In the genomic region with DNA sequence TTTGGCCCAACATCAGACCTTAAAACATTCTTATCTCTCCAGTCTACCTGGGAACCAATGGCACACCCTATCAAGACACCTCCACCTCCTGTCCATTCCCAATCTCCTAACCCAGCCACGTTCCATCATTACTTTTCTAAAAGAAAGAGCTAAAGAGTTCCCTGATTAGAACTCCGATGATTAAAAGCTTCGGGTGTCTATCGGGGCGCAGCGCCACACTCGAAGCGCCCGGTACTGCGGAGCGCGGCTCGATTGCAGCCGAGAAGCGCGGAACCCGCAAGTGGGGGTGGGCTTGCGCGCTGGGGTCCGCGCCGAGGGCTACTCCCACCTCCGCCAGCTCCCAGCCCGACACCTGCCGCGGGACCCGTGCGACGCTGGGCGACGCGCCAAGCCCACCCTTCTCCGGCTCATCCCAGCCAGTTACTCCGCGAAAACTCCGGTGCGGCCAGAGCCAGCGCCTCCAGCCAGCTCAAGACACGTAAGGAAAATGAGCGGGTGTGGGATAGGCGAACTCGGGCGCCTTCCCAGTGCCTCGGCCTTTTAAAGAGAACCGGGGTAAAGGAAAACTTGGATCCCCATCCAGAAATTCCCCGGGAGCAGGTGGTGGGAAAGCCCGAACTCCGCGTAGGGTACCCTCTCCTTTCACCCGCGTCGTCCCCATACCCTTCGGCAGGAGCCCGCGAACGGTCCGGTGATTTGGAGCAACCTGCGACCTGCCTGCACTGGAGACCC, we compare ENCODE assay signal across 8 cellular contexts. TPM values are rescaled to one million over a fixed set of nuclear protein-coding genes. Genes with fewer than 3 reads are reported as not detected.
DNase-seq lines count a peak whose midpoint lies in the region; ATAC-seq lines count a peak whose summit lies in the region.

No MANE protein-coding gene starts in this region.

- peak overlapping the region in 1 of 2 experiments; percentile 83 for H3K23ac ChIP-seq in mesenchymal stem cell (ENCODE audit: low read length in 2 of 2)

- in situ Hi-C loops in Caki2 (cut with HindIII; ENCODE audit: low pct_unique_long_range_greater_than_20kb, low sequenced_read_pairs): no loop called here

- peak overlapping the region in 1 of 2 experiments; percentile 94 for H3K14ac ChIP-seq in mesenchymal stem cell (ENCODE audit: low read length in 2 of 2)

- peak overlapping the region; percentile 68 for H3K4me3 ChIP-seq in HUES64 (ENCODE audit: low read length)
- H3K4me3 ChIP-seq in mesenchymal stem cell (ENCODE audit: insufficient read depth in 1 of 2, low read depth in 1 of 2, low read length in 2 of 2): peak overlapping the region; percentile 76 to 87
- peak overlapping the region; percentile 34 for H3K4me3 ChIP-seq in urinary bladder (ENCODE audit: low read depth, low read length)

- H2BK15ac ChIP-seq in mesenchymal stem cell (ENCODE audit: low read depth, poor library complexity, severe bottlenecking): peak overlapping the region; percentile 6

- peaks cover 6% of the 10 kb centered on the region; the same call in 1 of the 2 replicates for H3K9me3 ChIP-seq in HUES64 (ENCODE audit: insufficient read depth, low read depth, low read length)
- H3K9me3 ChIP-seq in mesenchymal stem cell (ENCODE audit: control insufficient read depth, low read length): no peaks in the 10 kb centered on the region

- peak overlapping the region; percentile 24 to 66 for H3K18ac ChIP-seq in mesenchymal stem cell (ENCODE audit: low read depth in 1 of 2, low read length in 2 of 2)

- peak overlapping the region; percentile 28 for H4K91ac ChIP-seq in mesenchymal stem cell (ENCODE audit: low read length)

- DNase-seq in Caki2 (ENCODE audit: low read depth): peak; percentile 44
- DNase-seq in ecto neural progenitor cell (ENCODE audit: low spot score): peak; percentile 67
- peak; percentile 53 for DNase-seq in mesenchymal stem cell
- no peak for DNase-seq in middle frontal gyrus (ENCODE audit: extremely low spot score, low spot score)
- no peak for DNase-seq in NAMALWA (ENCODE audit: low spot score)

- peak overlapping the region; percentile 100 for H3K4me2 ChIP-seq in mesenchymal stem cell (ENCODE audit: low read length, poor library complexity, severe bottlenecking)

- peak overlapping the region; percentile 24 for H2BK5ac ChIP-seq in mesenchymal stem cell (ENCODE audit: low read depth, low read length, poor library complexity, severe bottlenecking)

- peak overlapping the region; percentile 86 for H2AFZ ChIP-seq in mesenchymal stem cell (ENCODE audit: low read depth, low read length)

- 2% methylated on average over 58 of the region's 58 CpGs for WGBS in HUES64
- under 1% methylated on average over 43 of the region's 58 CpGs for WGBS in mesenchymal stem cell
- under 1% methylated on average over 58 of the region's 58 CpGs for WGBS in urinary bladder

- ATAC-seq in HG03039 (IDR thresholded peaks at IDR 0.05; ENCODE audit: unreplicated experiment): no peak

- no peak overlapping the region for H3K4ac ChIP-seq in mesenchymal stem cell (ENCODE audit: low read depth in 1 of 2, low read length in 2 of 2)

- H3K27me3 ChIP-seq in HUES64 (ENCODE audit: insufficient read depth, low read length) (peaks cover 25% of the 10 kb centered on the region), mesenchymal stem cell (ENCODE audit: control insufficient read depth in 1 of 2, insufficient read depth in 1 of 2, low read length in 2 of 2) (peaks cover 6 to 31% of the 10 kb centered on the region in 2 experiments)

- H3K9ac ChIP-seq in HUES64 (ENCODE audit: low read depth, low read length) (peak overlapping the region; percentile 79), mesenchymal stem cell (ENCODE audit: low read length) (peak overlapping the region; percentile 76)

- no peak overlapping the region for H2AK5ac ChIP-seq in mesenchymal stem cell (ENCODE audit: low read length, severe bottlenecking)

- H3K36me3 ChIP-seq in HUES64 (ENCODE audit: insufficient read depth, low read length) (no peaks in the 10 kb centered on the region), mesenchymal stem cell (ENCODE audit: control insufficient read depth in 1 of 2, insufficient read depth in 2 of 2, low read depth in 1 of 2, low read length in 2 of 2) (peaks cover 0 to 4% of the 10 kb centered on the region in 2 experiments), urinary bladder (ENCODE audit: insufficient read depth) (no peaks in the 10 kb centered on the region)

- H2BK12ac ChIP-seq in mesenchymal stem cell (ENCODE audit: low read length in 2 of 2): peak overlapping the region in 1 of 2 experiments; percentile 63

- no peak overlapping the region for H2BK120ac ChIP-seq in mesenchymal stem cell (ENCODE audit: low read depth, low read length)

- H3K27ac ChIP-seq in HUES64 (ENCODE audit: low read depth, low read length): no peak overlapping the region
- no peak overlapping the region for H3K27ac ChIP-seq in mesenchymal stem cell (ENCODE audit: low read length, poor library complexity, severe bottlenecking)
- no peak overlapping the region for H3K27ac ChIP-seq in urinary bladder (ENCODE audit: low read depth)

- peaks cover 14% of the 10 kb centered on the region for H3K79me1 ChIP-seq in mesenchymal stem cell (replicated peaks; ENCODE audit: low read length, poor library complexity, severe bottlenecking)

- peak overlapping the region; percentile 37 for H4K8ac ChIP-seq in mesenchymal stem cell (ENCODE audit: low read length)

- H3K4me1 ChIP-seq in HUES64 (ENCODE audit: insufficient read depth, low read length) (no peaks in the 10 kb centered on the region), mesenchymal stem cell (ENCODE audit: control insufficient read depth, insufficient read depth, low read depth, low read length) (peaks cover 8% of the 10 kb centered on the region), urinary bladder (ENCODE audit: insufficient read depth) (no peaks in the 10 kb centered on the region)

RNA-seq across cellular contexts. Expression of gene NPY1R, which starts 0.6 kb away (rescaled TPM):
- total RNA-seq in Caki2 (2014; rRNA removed; shearing (Covaris generic); ENCODE audit: low replicate concordance): 11.8 and 16.6 TPM in 2 replicates
- 3.8 TPM for polyA plus RNA-seq in HUES64 (2013, experiment 1 of 2)
- polyA plus RNA-seq in HUES64 (2013, experiment 2 of 2): 3.3 TPM
- 16.2 TPM for polyA plus RNA-seq in mesenchymal stem cell (2013, experiment 1 of 2)
- polyA plus RNA-seq in mesenchymal stem cell (2013, experiment 2 of 2): 16.8 TPM
- total RNA-seq in urinary bladder: 5.1 TPM
- 1.1 TPM for polyA plus RNA-seq in urinary bladder

RNA-seq across cellular contexts. Expression of gene NPY5R, which starts 11.9 kb away (rescaled TPM):
- total RNA-seq in Caki2 (2014; rRNA removed; shearing (Covaris generic); ENCODE audit: low replicate concordance): 0.24 TPM in 1 of 2 replicates, not detected in the other
- polyA plus RNA-seq in HUES64 (2013, experiment 1 of 2): 0.80 TPM
- 1.5 TPM for polyA plus RNA-seq in HUES64 (2013, experiment 2 of 2)
- polyA plus RNA-seq in mesenchymal stem cell (2013, experiment 1 of 2): 1.4 TPM
- polyA plus RNA-seq in mesenchymal stem cell (2013, experiment 2 of 2): 1.4 TPM
- total RNA-seq in urinary bladder: 0.53 TPM
- 0.11 TPM for polyA plus RNA-seq in urinary bladder

Comparison
In these comparisons a context has a peak if more than half of its experiments do, and no peak if none do; other contexts are left out.
1. DNase-seq: peak in Caki2 (single experiment), ecto neural progenitor cell (single experiment) and mesenchymal stem cell (single experiment); none in middle frontal gyrus (single experiment) and NAMALWA (single experiment).
2. Peak in every context shown above with its lines, with median percentiles within 50 percentile points of each other: H3K4me3 ChIP-seq.